ENCODE assay signal across 1 cellular context in genomic region chr6:43277083-43277642, GRCh38.
TF ChIP-seq lines count a peak whose summit lies in the region.

No MANE protein-coding gene starts in this region.

TF ChIP-seq in HepG2, 621 proteins besides CTCF, POLR2A, EP300 and RAD21 (continues in another document):
- TF ChIP-seq PRPF4 (IDR thresholded peaks at IDR 0.05; ENCODE audit: low read depth, low read length, poor library complexity, severe bottlenecking) (no peak), ZNF776 (CRISPR knock-in tag; IDR thresholded peaks at IDR 0.05) (0 out of 2 replicates have a peak, but pooled peaks have one; percentile 48), ZNF878 (CRISPR knock-in tag; IDR thresholded peaks at IDR 0.05) (no peak), ZFY (CRISPR knock-in tag; IDR thresholded peaks at IDR 0.05) (peak; percentile 42; the same call in 1 of the 2 replicates), ZNF550 (CRISPR knock-in tag; IDR thresholded peaks at IDR 0.05; ENCODE audit: borderline replicate concordance) (no peak), TAF1 (CRISPR knock-in tag; IDR thresholded peaks at IDR 0.05) (peak; percentile 25; the same call in 1 of the 2 replicates), NFAT5 (CRISPR knock-in tag; IDR thresholded peaks at IDR 0.05) (peak; percentile 48; the same call in 1 of the 2 replicates), PBX2 (CRISPR knock-in tag; IDR thresholded peaks at IDR 0.05) (no peak), XRCC5 (optimal IDR thresholded peaks at IDR 0.05; ENCODE audit: low read length) (no peak), CEBPB (IDR thresholded peaks at IDR 0.05; ENCODE audit: borderline replicate concordance, low read depth, low read length) (no peak), IRF2 (CRISPR knock-in tag; IDR thresholded peaks at IDR 0.05) (peak; percentile 5; the same call in 1 of the 2 replicates), BRCA1 (CRISPR knock-in tag; IDR thresholded peaks at IDR 0.05) (no peak), ZNF740 (CRISPR knock-in tag; IDR thresholded peaks at IDR 0.05) (peak; percentile 66; the same call in 1 of the 2 replicates), NFE2L2 (IDR thresholded peaks at IDR 0.05; ENCODE audit: low read length) (no peak), ZNF280D (CRISPR knock-in tag; IDR thresholded peaks at IDR 0.05) (no peak), RERE (CRISPR knock-in tag; IDR thresholded peaks at IDR 0.05; ENCODE audit: low read depth) (no peak), MTF1 (CRISPR knock-in tag; IDR thresholded peaks at IDR 0.05) (no peak), MXD4 (CRISPR knock-in tag; IDR thresholded peaks at IDR 0.05) (no peak), AFF4 (CRISPR knock-in tag; IDR thresholded peaks at IDR 0.05) (no peak), PAWR (CRISPR knock-in tag; IDR thresholded peaks at IDR 0.05; ENCODE audit: borderline replicate concordance) (no peak), FOXP4 (CRISPR knock-in tag; IDR thresholded peaks at IDR 0.05) (0 out of 2 replicates have a peak, but pooled peaks have one; percentile 10), NR1H2 (CRISPR knock-in tag; IDR thresholded peaks at IDR 0.05; ENCODE audit: borderline replicate concordance, low read depth) (0 out of 2 replicates have a peak, but pooled peaks have one; percentile 8), YEATS4 (CRISPR knock-in tag; IDR thresholded peaks at IDR 0.05; ENCODE audit: borderline replicate concordance) (peak; percentile 23), SATB2 (CRISPR knock-in tag; IDR thresholded peaks at IDR 0.05) (peak; percentile 33; the same call in 1 of the 2 replicates), UBTF (CRISPR knock-in tag; IDR thresholded peaks at IDR 0.05) (peak; percentile 20; the same call in 1 of the 2 replicates), ZNF547 (CRISPR knock-in tag; IDR thresholded peaks at IDR 0.05) (no peak), ONECUT2 (CRISPR knock-in tag; IDR thresholded peaks at IDR 0.05) (no peak), HDAC2 (CRISPR knock-in tag; IDR thresholded peaks at IDR 0.05) (no peak)
